In genomic region chr16:29000019-29000418, GRCh38 we compare ENCODE assay signal across 37 cellular contexts.
"Had no signal": no experiment of that assay in that cellular context is flagged by ENCODE, and none has a peak within 500 bp of the region (broad histone marks: within the 10 kb centered on the region; RNA-seq: fewer than 3 reads in every experiment).

No MANE protein-coding gene starts in this region.

- H3K4me3 ChIP-seq: adrenal gland, body of pancreas, breast epithelium had no signal

- H3K9me3 ChIP-seq: adrenal gland, body of pancreas, breast epithelium had no signal

- H3K36me3 ChIP-seq: adrenal gland, brain microvascular endothelial cell, breast epithelium had no signal

- H3K27ac ChIP-seq: adrenal gland, body of pancreas, brain microvascular endothelial cell, breast epithelium, VCaP had no signal

- H3K27me3 Mint-ChIP-seq: activated B cell treated with CpG ODN at 0.5 μM for 24 hours; activated CD4-positive, alpha-beta memory T cell treated with anti-CD3 and anti-CD28 coated beads, Interleukin-2, amount 10 ng/mL, durations not matched to agents 7 days and 5 days; activated CD4-positive, alpha-beta T cell treated with anti-CD3 and anti-CD28 coated beads, Interleukin-2, amount 10 ng/mL, durations not matched to agents 24 days and 14 days; activated CD8-positive, alpha-beta memory T cell treated with anti-CD3 and anti-CD28 coated beads, Interleukin-2, amount 10 ng/mL, durations not matched to agents 7 days and 5 days; activated naive CD8-positive, alpha-beta T cell treated with anti-CD3 and anti-CD28 coated beads for 36 hours; activated T-helper 17 cell treated with anti-CD3 and anti-CD28 coated beads, Interleukin-2, amount 50 U/mL, for 72 hours had no signal

- H3K4me1 ChIP-seq: adrenal gland, body of pancreas, breast epithelium had no signal

- FAIRE-seq: astrocyte, TTC549 had no signal

- H3K4me3 Mint-ChIP-seq: activated B cell treated with CpG ODN at 0.5 μM for 24 hours; activated CD4-positive, alpha-beta memory T cell treated with anti-CD3 and anti-CD28 coated beads, Interleukin-2, amount 10 ng/mL, durations not matched to agents 7 days and 5 days; activated CD4-positive, alpha-beta T cell treated with anti-CD3 and anti-CD28 coated beads, Interleukin-2, amount 10 ng/mL, durations not matched to agents 24 days and 14 days; activated CD8-positive, alpha-beta memory T cell treated with anti-CD3 and anti-CD28 coated beads, Interleukin-2, amount 10 ng/mL, durations not matched to agents 7 days and 5 days; activated CD8-positive, alpha-beta T cell treated with anti-CD3 and anti-CD28 coated beads, Interleukin-2, amount 10 ng/mL, durations not matched to agents 7 days and 5 days; activated naive CD4-positive, alpha-beta T cell treated with anti-CD3 and anti-CD28 coated beads for 36 hours; activated naive CD8-positive, alpha-beta T cell treated with anti-CD3 and anti-CD28 coated beads for 36 hours; activated T-cell treated with anti-CD3 and anti-CD28 coated beads, Interleukin-2, amount 50 U/mL, for 4 hours; activated T-cell treated with anti-CD3 and anti-CD28 coated beads, Interleukin-2, amount 50 U/mL, for 72 hours; activated T-helper 1 cell treated with anti-CD3 and anti-CD28 coated beads, Interleukin-12 subunit alpha, Interleukin-12 subunit beta, Interleukin-2, Interleukin-4 antibody, amounts not matched to agents 30 ng/mL and 10 ng/mL and 1 ng/mL, durations not matched to agents 14 hours and 24 hours and 36 hours; activated T-helper 17 cell treated with anti-CD3 and anti-CD28 coated beads, Interleukin-2, amount 50 U/mL, for 72 hours; T-helper 1 cell treated with Interleukin-12 subunit alpha and Interleukin-12 subunit beta and Interleukin-4 antibody, amounts not matched to agents 30 μg/mL and 1 μg/mL, for 36 hours; T-helper 2 cell treated with Interferon-gamma antibody and Interleukin-4, amounts not matched to agents 5 μg/mL and 100 μg/mL, for 36 hours had no signal

- H3K27ac Mint-ChIP-seq: activated B cell treated with CpG ODN at 0.5 μM for 24 hours; activated CD4-positive, alpha-beta memory T cell treated with anti-CD3 and anti-CD28 coated beads, Interleukin-2, amount 10 ng/mL, durations not matched to agents 7 days and 5 days; activated CD4-positive, alpha-beta T cell treated with anti-CD3 and anti-CD28 coated beads, Interleukin-2, amount 10 ng/mL, durations not matched to agents 24 days and 14 days; activated CD8-positive, alpha-beta memory T cell treated with anti-CD3 and anti-CD28 coated beads, Interleukin-2, amount 10 ng/mL, durations not matched to agents 7 days and 5 days; activated CD8-positive, alpha-beta T cell treated with anti-CD3 and anti-CD28 coated beads, Interleukin-2, amount 10 ng/mL, durations not matched to agents 7 days and 5 days; activated naive CD4-positive, alpha-beta T cell treated with anti-CD3 and anti-CD28 coated beads for 36 hours; activated naive CD8-positive, alpha-beta T cell treated with anti-CD3 and anti-CD28 coated beads for 36 hours; activated T-helper 1 cell treated with anti-CD3 and anti-CD28 coated beads, Interleukin-12 subunit alpha, Interleukin-12 subunit beta, Interleukin-2, Interleukin-4 antibody, amounts not matched to agents 30 ng/mL and 10 ng/mL and 1 ng/mL, durations not matched to agents 14 hours and 24 hours and 36 hours; T-helper 1 cell treated with Interleukin-12 subunit alpha and Interleukin-12 subunit beta and Interleukin-4 antibody, amounts not matched to agents 30 μg/mL and 1 μg/mL, for 36 hours; T-helper 2 cell treated with Interferon-gamma antibody and Interleukin-4, amounts not matched to agents 5 μg/mL and 100 μg/mL, for 36 hours had no signal

- ATAC-seq: activated CD8-positive, alpha-beta memory T cell treated with anti-CD3 and anti-CD28 coated beads, Interleukin-2, amount 10 ng/mL, durations not matched to agents 7 days and 5 days; activated CD8-positive, alpha-beta T cell treated with anti-CD3 and anti-CD28 coated beads, Interleukin-2, amount 10 ng/mL, durations not matched to agents 7 days and 5 days; activated naive CD4-positive, alpha-beta T cell treated with anti-CD3 and anti-CD28 coated beads, Interleukin-2, amount 50 U/mL, for 72 hours; activated T-cell treated with anti-CD3 and anti-CD28 coated beads, Interleukin-2, amount 50 U/mL, for 4 hours; activated T-cell treated with anti-CD3 and anti-CD28 coated beads, Interleukin-2, amount 50 U/mL, for 72 hours; activated T-helper 17 cell treated with anti-CD3 and anti-CD28 coated beads, Interleukin-2, amount 50 U/mL, for 72 hours; body of pancreas had no signal

- H3K9me3 Mint-ChIP-seq: activated B cell treated with CpG ODN at 0.5 μM for 24 hours; activated CD4-positive, alpha-beta memory T cell treated with anti-CD3 and anti-CD28 coated beads, Interleukin-2, amount 10 ng/mL, durations not matched to agents 7 days and 5 days; activated CD4-positive, alpha-beta T cell treated with anti-CD3 and anti-CD28 coated beads, Interleukin-2, amount 10 ng/mL, durations not matched to agents 24 days and 14 days; activated naive CD4-positive, alpha-beta T cell treated with anti-CD3 and anti-CD28 coated beads for 36 hours; activated naive CD8-positive, alpha-beta T cell treated with anti-CD3 and anti-CD28 coated beads for 36 hours; activated T-cell treated with anti-CD3 and anti-CD28 coated beads, Interleukin-2, amount 50 U/mL, for 4 hours; activated T-helper 1 cell treated with anti-CD3 and anti-CD28 coated beads, Interleukin-12 subunit alpha, Interleukin-12 subunit beta, Interleukin-2, Interleukin-4 antibody, amounts not matched to agents 30 ng/mL and 10 ng/mL and 1 ng/mL, durations not matched to agents 14 hours and 24 hours and 36 hours; T-helper 1 cell treated with Interleukin-12 subunit alpha and Interleukin-12 subunit beta and Interleukin-4 antibody, amounts not matched to agents 30 μg/mL and 1 μg/mL, for 36 hours; T-helper 2 cell treated with Interferon-gamma antibody and Interleukin-4, amounts not matched to agents 5 μg/mL and 100 μg/mL, for 36 hours had no signal

- H3K27me3 ChIP-seq: adrenal gland, body of pancreas, brain microvascular endothelial cell, breast epithelium had no signal

- DNase-seq: activated B cell treated with CpG ODN at 0.5 μM for 24 hours; activated CD4-positive, alpha-beta memory T cell treated with anti-CD3 and anti-CD28 coated beads, Interleukin-2, amount 10 ng/mL, durations not matched to agents 7 days and 5 days; activated CD4-positive, alpha-beta T cell treated with anti-CD3 and anti-CD28 coated beads for 4 hours; activated CD4-positive, alpha-beta T cell treated with anti-CD3 and anti-CD28 coated beads, Interleukin-2, amount 10 ng/mL, durations not matched to agents 24 days and 14 days; activated CD4-positive, alpha-beta T cell treated with anti-CD3 and anti-CD28 coated beads, Interleukin-2, amount 50 U/mL, for 1 hour; activated CD4-positive, alpha-beta T cell treated with anti-CD3 and anti-CD28 coated beads, Interleukin-2, amount 50 U/mL, for 4 hours; activated CD4-positive, CD25-positive, alpha-beta regulatory T cell treated with anti-CD3 and anti-CD28 coated beads, Interleukin-2, amount 50 U/mL, for 72 hours; activated CD8-positive, alpha-beta memory T cell treated with anti-CD3 and anti-CD28 coated beads for 24 hours; activated CD8-positive, alpha-beta memory T cell treated with anti-CD3 and anti-CD28 coated beads, Interleukin-2, amount 10 ng/mL, durations not matched to agents 7 days and 5 days; activated CD8-positive, alpha-beta memory T cell treated with anti-CD3 and anti-CD28 coated beads, Interleukin-2, amount 50 U/mL, for 48 hours; activated CD8-positive, alpha-beta T cell treated with anti-CD3 and anti-CD28 coated beads, Interleukin-2, amount 10 ng/mL, durations not matched to agents 7 days and 5 days; activated effector memory CD4-positive, alpha-beta T cell treated with anti-CD3 and anti-CD28 coated beads, Interleukin-2, amount 50 U/mL, for 16 hours; activated gamma-delta T cell treated with Interleukin-2 at 50 U/mL for 16 hours; activated naive CD4-positive, alpha-beta T cell; activated naive CD4-positive, alpha-beta T cell treated with anti-CD3 and anti-CD28 coated beads for 36 hours; activated naive CD4-positive, alpha-beta T cell treated with anti-CD3 and anti-CD28 coated beads, Interleukin-2, amount 50 U/mL, for 16 hours; activated naive CD8-positive, alpha-beta T cell treated with anti-CD3 and anti-CD28 coated beads for 36 hours; activated T-cell treated with anti-CD3 and anti-CD28 coated beads, Interleukin-2, amount 50 U/mL, for 1 hour; activated T-cell treated with anti-CD3 and anti-CD28 coated beads, Interleukin-2, amount 50 U/mL, for 4 hours; activated T-cell treated with anti-CD3 and anti-CD28 coated beads, Interleukin-2, amount 50 U/mL, for 72 hours; adrenal gland; amniotic stem cell; aorta; body of pancreas; brain microvascular endothelial cell; central memory CD4-positive, alpha-beta T cell; T-helper 2 cell; T-helper 9 cell had no signal
